25 cellular contexts compared by ENCODE assay signal in genomic region chr9:135814421-135814820, GRCh38.
"Had no signal": no experiment of that assay in that cellular context is flagged by ENCODE, and none has a peak within 500 bp of the region (broad histone marks: within the 10 kb centered on the region; RNA-seq: fewer than 3 reads in every experiment).

No MANE protein-coding gene starts in this region.

- H3K27me3 ChIP-seq: esophagus muscularis mucosa, foreskin keratinocyte, heart right ventricle, sigmoid colon, stomach, thyroid gland, upper lobe of left lung had no signal

- H3K9me3 Mint-ChIP-seq: activated B cell treated with CpG ODN at 0.5 μM for 24 hours; dendritic cell treated with granulocyte-macrophage colony-stimulating factor and Interleukin-4, amounts not matched to agents 40 ng/mL and 50 ng/mL, for 4 days; natural killer cell treated with Interleukin-12 subunit alpha and Interleukin-12 subunit beta and Interleukin-15 and Interleukin-18, amount 100 ng/mL, for 72 hours; stimulated activated naive B cell treated with anti-CD40 and anti-IgM and Interleukin-4, amounts not matched to agents 10 μg/mL and 1 μg/mL and 100 μg/mL, for 72 hours had no signal

- H3K4me1 Mint-ChIP-seq: activated B cell treated with CpG ODN at 0.5 μM for 24 hours; stimulated activated naive B cell treated with anti-CD40 and anti-IgM and Interleukin-4, amounts not matched to agents 10 μg/mL and 1 μg/mL and 100 μg/mL, for 72 hours had no signal

- H3K27ac Mint-ChIP-seq: activated B cell treated with CpG ODN at 0.5 μM for 24 hours; dendritic cell treated with granulocyte-macrophage colony-stimulating factor and Interleukin-4, amounts not matched to agents 40 ng/mL and 50 ng/mL, for 4 days; natural killer cell treated with Interleukin-12 subunit alpha and Interleukin-12 subunit beta and Interleukin-15 and Interleukin-18, amount 100 ng/mL, for 72 hours; stimulated activated naive B cell treated with anti-CD40 and anti-IgM and Interleukin-4, amounts not matched to agents 10 μg/mL and 1 μg/mL and 100 μg/mL, for 72 hours had no signal

- H3K27me3 Mint-ChIP-seq: activated B cell treated with CpG ODN at 0.5 μM for 24 hours; dendritic cell treated with granulocyte-macrophage colony-stimulating factor and Interleukin-4, amounts not matched to agents 40 ng/mL and 50 ng/mL, for 4 days; natural killer cell treated with Interleukin-12 subunit alpha and Interleukin-12 subunit beta and Interleukin-15 and Interleukin-18, amount 100 ng/mL, for 72 hours; stimulated activated naive B cell treated with anti-CD40 and anti-IgM and Interleukin-4, amounts not matched to agents 10 μg/mL and 1 μg/mL and 100 μg/mL, for 72 hours had no signal

- H3K4me3 Mint-ChIP-seq: activated B cell treated with CpG ODN at 0.5 μM for 24 hours; dendritic cell treated with granulocyte-macrophage colony-stimulating factor and Interleukin-4, amounts not matched to agents 40 ng/mL and 50 ng/mL, for 4 days; natural killer cell treated with Interleukin-12 subunit alpha and Interleukin-12 subunit beta and Interleukin-15 and Interleukin-18, amount 100 ng/mL, for 72 hours; stimulated activated naive B cell treated with anti-CD40 and anti-IgM and Interleukin-4, amounts not matched to agents 10 μg/mL and 1 μg/mL and 100 μg/mL, for 72 hours had no signal

- H3K4me1 ChIP-seq: esophagus muscularis mucosa, foreskin keratinocyte, lower lobe of right lung, prostate gland, sigmoid colon, stomach, thyroid gland, upper lobe of left lung had no signal

- ATAC-seq: foreskin keratinocyte; heart right ventricle; left lobe of liver; lower lobe of right lung; stimulated activated naive B cell treated with anti-CD40 and anti-IgM and Interleukin-4, amounts not matched to agents 10 μg/mL and 1 μg/mL and 100 μg/mL, for 72 hours had no signal

- H3K27ac ChIP-seq: esophagus muscularis mucosa, foreskin keratinocyte, heart right ventricle, lower lobe of right lung, prostate gland, sigmoid colon, stomach, thyroid gland, upper lobe of left lung had no signal

- H3K9me3 ChIP-seq: esophagus muscularis mucosa, heart right ventricle, lower lobe of right lung, prostate gland, sigmoid colon, stomach, thyroid gland, upper lobe of left lung had no signal

- H3K4me3 ChIP-seq: esophagus muscularis mucosa, heart right ventricle, lower lobe of right lung, prostate gland, sigmoid colon, stomach, thyroid gland, upper lobe of left lung had no signal

- DNase-seq: activated B cell treated with CpG ODN at 0.5 μM for 24 hours; activated CD4-positive, alpha-beta T cell treated with anti-CD3 and anti-CD28 coated beads, Interleukin-2, amount 50 U/mL, for 1 hour; activated gamma-delta T cell treated with Interleukin-2 at 50 U/mL for 16 hours; activated T-cell treated with anti-CD3 and anti-CD28 coated beads, Interleukin-2, amount 50 U/mL, for 1 hour; amniotic stem cell; central memory CD4-positive, alpha-beta T cell; foreskin keratinocyte; heart right ventricle; lower lobe of right lung; mesenchymal stem cell; retina; sigmoid colon; small intestine; stimulated activated CD4-positive, alpha-beta T cell treated with anti-CD3 and anti-CD28 coated beads, Interleukin-1b, Interleukin-23, amount 100 ng/mL, for 48 hours; stimulated activated CD4-positive, alpha-beta T cell treated with anti-CD3 and anti-CD28 coated beads, Interleukin-4, amount 100 ng/mL, for 4 hours; stimulated activated CD8-positive, alpha-beta memory T cell treated with anti-CD3 and anti-CD28 coated beads, Interleukin-4, amount 100 ng/mL, for 48 hours; stimulated activated naive B cell treated with anti-CD40 and anti-IgM and Interleukin-4, amounts not matched to agents 10 μg/mL and 1 μg/mL and 100 μg/mL, for 72 hours; stomach; thyroid gland; upper lobe of left lung had no signal
